In the genomic region with DNA sequence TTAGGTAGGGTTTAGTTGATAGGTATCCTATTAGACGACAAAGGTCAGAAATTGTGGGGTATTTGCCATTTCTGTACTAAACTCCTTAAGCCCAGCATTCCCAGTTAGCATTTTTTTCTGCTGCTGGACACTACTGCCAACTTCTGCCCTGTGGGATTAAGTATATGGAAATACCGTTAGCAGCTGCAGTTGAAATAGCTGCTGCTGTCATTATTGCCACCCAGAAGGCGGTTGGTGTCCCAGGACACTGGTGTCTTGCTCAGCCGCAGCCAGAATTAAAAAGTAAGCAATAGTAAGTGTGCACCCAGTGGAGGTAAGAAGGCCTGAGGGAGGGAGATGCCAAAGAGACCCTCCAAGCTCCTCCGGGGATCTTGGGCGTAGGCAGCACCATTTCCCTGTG, we compare ENCODE assay signal across 31 cellular contexts.
"Had no signal": no experiment of that assay in that cellular context is flagged by ENCODE, and none has a peak within 500 bp of the region (broad histone marks: within the 10 kb centered on the region; RNA-seq: fewer than 3 reads in every experiment).

No MANE protein-coding gene starts in this region.

- H3K36me3 ChIP-seq: ascending aorta, breast epithelium, cardiac muscle cell, esophagus squamous epithelium had no signal

- DNase-seq: activated B cell treated with CpG ODN at 0.5 μM for 24 hours; activated CD4-positive, alpha-beta memory T cell treated with anti-CD3 and anti-CD28 coated beads for 36 hours; activated CD4-positive, alpha-beta T cell treated with anti-CD3 and anti-CD28 coated beads for 48 hours; activated CD8-positive, alpha-beta memory T cell treated with anti-CD3 and anti-CD28 coated beads, Interleukin-2, amount 10 ng/mL, durations not matched to agents 7 days and 5 days; activated CD8-positive, alpha-beta memory T cell treated with anti-CD3 and anti-CD28 coated beads, Interleukin-2, amount 50 U/mL, for 4 hours; activated CD8-positive, alpha-beta T cell treated with anti-CD3 and anti-CD28 coated beads, Interleukin-2, amount 10 ng/mL, durations not matched to agents 7 days and 5 days; activated gamma-delta T cell; activated naive CD4-positive, alpha-beta T cell; activated naive CD4-positive, alpha-beta T cell treated with anti-CD3 and anti-CD28 coated beads, Interleukin-2, amount 10 ng/mL, durations not matched to agents 7 days and 5 days; activated naive CD8-positive, alpha-beta T cell treated with anti-CD3 and anti-CD28 coated beads, Interleukin-2, amount 10 ng/mL, durations not matched to agents 7 days and 5 days; activated T-cell treated with anti-CD3 and anti-CD28 coated beads, Interleukin-2, amount 50 U/mL, for 24 hours; activated T-cell treated with anti-CD3 and anti-CD28 coated beads, Interleukin-2, amount 50 U/mL, for 72 hours; cortex of kidney; dermis blood vessel endothelial cell; effector CD4-positive, alpha-beta T cell; effector memory CD8-positive, alpha-beta T cell; esophagus squamous epithelium; foreskin melanocyte; T-helper 1 cell; T-helper 17 cell; T1000; WERI-Rb-1 had no signal

- H3K9me3 ChIP-seq: ascending aorta, breast epithelium, esophagus squamous epithelium had no signal

- H3K9me3 Mint-ChIP-seq: activated B cell treated with CpG ODN at 0.5 μM for 24 hours; activated CD4-positive, alpha-beta memory T cell treated with anti-CD3 and anti-CD28 coated beads for 36 hours; activated naive CD4-positive, alpha-beta T cell treated with anti-CD3 and anti-CD28 coated beads, Interleukin-2, amount 10 ng/mL, durations not matched to agents 7 days and 5 days; activated naive CD4-positive, alpha-beta T cell treated with anti-CD3 and anti-CD28 coated beads, Interleukin-2, amount 50 U/mL, for 72 hours; activated naive CD8-positive, alpha-beta T cell treated with anti-CD3 and anti-CD28 coated beads, Interleukin-2, amount 10 ng/mL, durations not matched to agents 7 days and 5 days; activated T-cell treated with anti-CD3 and anti-CD28 coated beads, Interleukin-2, amount 50 U/mL, for 24 hours; activated T-cell treated with anti-CD3 and anti-CD28 coated beads, Interleukin-2, amount 50 U/mL, for 72 hours; central memory CD8-positive, alpha-beta T cell; effector memory CD8-positive, alpha-beta T cell; T-helper 2 cell treated with Interferon-gamma antibody and Interleukin-4, amounts not matched to agents 5 μg/mL and 100 μg/mL, for 36 hours had no signal

- H3K27ac ChIP-seq: ascending aorta, breast epithelium, cardiac muscle cell, WERI-Rb-1 had no signal

- ATAC-seq: activated CD4-positive, CD25-positive, alpha-beta regulatory T cell treated with anti-CD3 and anti-CD28 coated beads, Interleukin-2, amount 50 U/mL, for 24 hours; activated CD8-positive, alpha-beta memory T cell treated with anti-CD3 and anti-CD28 coated beads, Interleukin-2, amount 10 ng/mL, durations not matched to agents 7 days and 5 days; activated CD8-positive, alpha-beta T cell treated with anti-CD3 and anti-CD28 coated beads, Interleukin-2, amount 10 ng/mL, durations not matched to agents 7 days and 5 days; activated naive CD4-positive, alpha-beta T cell treated with anti-CD3 and anti-CD28 coated beads, Interleukin-2, amount 50 U/mL, for 72 hours; activated T-cell treated with anti-CD3 and anti-CD28 coated beads, Interleukin-2, amount 50 U/mL, for 72 hours; effector memory CD8-positive, alpha-beta T cell; T-helper 17 cell had no signal

- H3K27me3 Mint-ChIP-seq: activated naive CD8-positive, alpha-beta T cell treated with anti-CD3 and anti-CD28 coated beads, Interleukin-2, amount 10 ng/mL, durations not matched to agents 7 days and 5 days; activated T-cell treated with anti-CD3 and anti-CD28 coated beads, Interleukin-2, amount 50 U/mL, for 24 hours; central memory CD8-positive, alpha-beta T cell; T-helper 17 cell had no signal

- H3K27me3 ChIP-seq: ascending aorta, cardiac muscle cell had no signal

- FAIRE-seq: colon had no signal

- H3K27ac Mint-ChIP-seq: activated B cell treated with CpG ODN at 0.5 μM for 24 hours; activated CD4-positive, alpha-beta memory T cell treated with anti-CD3 and anti-CD28 coated beads for 36 hours; activated CD8-positive, alpha-beta memory T cell treated with anti-CD3 and anti-CD28 coated beads, Interleukin-2, amount 10 ng/mL, durations not matched to agents 7 days and 5 days; activated CD8-positive, alpha-beta T cell treated with anti-CD3 and anti-CD28 coated beads, Interleukin-2, amount 10 ng/mL, durations not matched to agents 7 days and 5 days; activated naive CD4-positive, alpha-beta T cell treated with anti-CD3 and anti-CD28 coated beads, Interleukin-2, amount 10 ng/mL, durations not matched to agents 7 days and 5 days; activated naive CD8-positive, alpha-beta T cell treated with anti-CD3 and anti-CD28 coated beads, Interleukin-2, amount 10 ng/mL, durations not matched to agents 7 days and 5 days; activated T-cell treated with anti-CD3 and anti-CD28 coated beads, Interleukin-2, amount 50 U/mL, for 24 hours; activated T-cell treated with anti-CD3 and anti-CD28 coated beads, Interleukin-2, amount 50 U/mL, for 72 hours; effector memory CD8-positive, alpha-beta T cell; T-helper 2 cell treated with Interferon-gamma antibody and Interleukin-4, amounts not matched to agents 5 μg/mL and 100 μg/mL, for 36 hours had no signal

- H3K36me3 Mint-ChIP-seq: brain had no signal

- H3K4me3 ChIP-seq: ascending aorta, breast epithelium, cardiac muscle cell, esophagus squamous epithelium had no signal
